ENCODE assay signal across 23 cellular contexts in the genomic region with DNA sequence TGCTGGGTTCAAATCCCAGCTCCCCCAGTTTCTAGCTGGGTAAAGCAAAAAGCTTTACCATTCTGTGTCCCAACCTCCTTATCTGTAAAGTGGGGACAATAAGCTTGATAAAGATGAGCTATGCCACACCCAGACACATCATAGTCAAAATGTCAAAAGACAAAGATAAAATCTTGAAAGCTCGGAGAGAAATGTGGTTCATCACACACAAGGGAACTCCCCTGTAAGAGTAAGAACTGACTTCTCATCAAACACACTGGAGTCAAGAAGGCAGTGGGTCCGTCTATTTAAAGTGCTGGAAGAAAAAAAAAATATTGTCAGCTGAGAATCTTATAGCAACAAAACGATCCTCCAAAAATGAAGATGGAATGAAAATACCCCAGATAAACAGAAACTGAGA. TPM values are rescaled to one million over a fixed set of nuclear protein-coding genes. Genes with fewer than 3 reads are reported as not detected.
"Had no signal": no experiment of that assay in that cellular context is flagged by ENCODE, and none has a peak within 500 bp of the region (broad histone marks: within the 10 kb centered on the region; RNA-seq: fewer than 3 reads in every experiment).

No MANE protein-coding gene starts in this region.

- ATAC-seq: HepG2, K562 had no signal

- DNase-seq: IMR-90, Kasumi-1, MM.1S, NCI-H1092 treated with DMSO at 0.1 percent for 48 hours, NCI-H1436, NCI-H187, NCI-H2029, NCI-H2081 treated with DMSO at 0.1 percent for 48 hours, NCI-H2171, NCI-H226, NCI-H446, NCI-H510A, NCI-H524 treated with DMSO at 0.1 percent for 48 hours, NCI-H69, NCI-H774, Right ventricle myocardium superior, RPMI8226, SK-N-SH had no signal

RNA-seq across cellular contexts. Expression of a gene that starts 25.3 kb away (rescaled TPM):
- total RNA-seq: HepG2, HT1080, IMR-90, K562, M059J, Right ventricle myocardium superior, SK-MEL-5 had no signal
